ENCODE assay signal across 8 cellular contexts in genomic region chr15:81002004-81002253, GRCh38. TPM values are rescaled to one million over a fixed set of nuclear protein-coding genes. Genes with fewer than 3 reads are reported as not detected.
DNase-seq lines count a peak whose midpoint lies in the region; ATAC-seq and TF ChIP-seq lines count a peak whose summit lies in the region.

No MANE protein-coding gene starts in this region.

- intact Hi-C loops in upper lobe of right lung (cut with DNase I) = no loop called here

- peak overlapping the region; percentile 90 for H3K4me3 ChIP-seq in upper lobe of right lung

- no peaks in the 10 kb centered on the region for H3K27me3 Mint-ChIP-seq in activated T-cell treated with anti-CD3 and anti-CD28 coated beads, Interleukin-2, amount 50 U/mL, for 4 hours (ENCODE audit: low read depth)
- H3K27me3 Mint-ChIP-seq in central memory CD8-positive, alpha-beta T cell = no peaks in the 10 kb centered on the region
- no peaks in the 10 kb centered on the region for H3K27me3 Mint-ChIP-seq in memory B cell

- H3K27me3 ChIP-seq in upper lobe of right lung = no peaks in the 10 kb centered on the region

- H3K9me3 Mint-ChIP-seq in activated T-cell treated with anti-CD3 and anti-CD28 coated beads, Interleukin-2, amount 50 U/mL, for 4 hours = peaks cover 6% of the 10 kb centered on the region
- H3K9me3 Mint-ChIP-seq in central memory CD8-positive, alpha-beta T cell = no peaks in the 10 kb centered on the region
- peaks cover 2% of the 10 kb centered on the region for H3K9me3 Mint-ChIP-seq in memory B cell

- TF ChIP-seq CTCF in upper lobe of right lung (IDR thresholded peaks at IDR 0.05) = no peak

- H3K36me3 Mint-ChIP-seq in activated T-cell treated with anti-CD3 and anti-CD28 coated beads, Interleukin-2, amount 50 U/mL, for 4 hours (ENCODE audit: insufficient read depth) = peaks cover 13% of the 10 kb centered on the region
- H3K36me3 Mint-ChIP-seq in central memory CD8-positive, alpha-beta T cell (ENCODE audit: insufficient read depth) = peaks cover 28% of the 10 kb centered on the region
- H3K36me3 Mint-ChIP-seq in memory B cell = peaks cover 7% of the 10 kb centered on the region

- H3K4me3 Mint-ChIP-seq in activated T-cell treated with anti-CD3 and anti-CD28 coated beads, Interleukin-2, amount 50 U/mL, for 4 hours = peak overlapping the region; percentile 80
- peak overlapping the region; percentile 94 for H3K4me3 Mint-ChIP-seq in central memory CD8-positive, alpha-beta T cell
- peak overlapping the region; percentile 81 for H3K4me3 Mint-ChIP-seq in memory B cell

- no peaks in the 10 kb centered on the region for H3K9me3 ChIP-seq in upper lobe of right lung

- peak overlapping the region; percentile 93 for H3K27ac Mint-ChIP-seq in central memory CD8-positive, alpha-beta T cell (ENCODE audit: low read depth)
- peak overlapping the region; percentile 95 for H3K27ac Mint-ChIP-seq in memory B cell

- peaks cover 38% of the 10 kb centered on the region for H3K4me1 ChIP-seq in upper lobe of right lung

- H3K27ac ChIP-seq in upper lobe of right lung = peak overlapping the region; percentile 98

- no peak for DNase-seq in activated T-cell treated with anti-CD3 and anti-CD28 coated beads, Interleukin-2, amount 50 U/mL, for 4 hours
- DNase-seq in activated T-cell treated with anti-CD3 and anti-CD28 coated beads for 4 hours (no peak), memory B cell (ENCODE audit: low spot score in 2 of 2) (no peak), upper lobe of right lung (no peak), T-helper 9 cell (no peak), CD1c-positive myeloid dendritic cell (ENCODE audit: extremely low spot score) (no peak)
- DNase-seq in central memory CD8-positive, alpha-beta T cell (ENCODE audit: low spot score in 2 of 2) = no peak

- peaks cover 20% of the 10 kb centered on the region for H3K36me3 ChIP-seq in upper lobe of right lung

- peaks cover 50% of the 10 kb centered on the region for H3K4me1 Mint-ChIP-seq in activated T-cell treated with anti-CD3 and anti-CD28 coated beads, Interleukin-2, amount 50 U/mL, for 4 hours (ENCODE audit: low read depth)
- H3K4me1 Mint-ChIP-seq in central memory CD8-positive, alpha-beta T cell = peaks cover 45% of the 10 kb centered on the region
- H3K4me1 Mint-ChIP-seq in memory B cell = peaks cover 33% of the 10 kb centered on the region

- no peak for ATAC-seq in activated T-cell treated with anti-CD3 and anti-CD28 coated beads, Interleukin-2, amount 50 U/mL, for 4 hours
- ATAC-seq in central memory CD8-positive, alpha-beta T cell (replicated peaks; ENCODE audit: extremely low read depth, poor library complexity, severe bottlenecking) = no peak
- ATAC-seq in memory B cell (ENCODE audit: low read depth) = no peak
- no peak for ATAC-seq in upper lobe of right lung
- ATAC-seq in GM21390 (IDR thresholded peaks at IDR 0.05; ENCODE audit: unreplicated experiment) = no peak

RNA-seq across cellular contexts. Expression of gene TLNRD1, which starts 1.2 kb away (rescaled TPM):
- 10 to 100 TPM; 42.6 to 46.5 (median 45.0) TPM for total RNA-seq in activated T-cell treated with anti-CD3 and anti-CD28 coated beads, Interleukin-2, amount 50 U/mL, for 4 hours
- total RNA-seq in upper lobe of right lung = 27.8 TPM

RNA-seq across cellular contexts. Expression of gene MESD, which starts 12.3 kb away (rescaled TPM):
- total RNA-seq in activated T-cell treated with anti-CD3 and anti-CD28 coated beads, Interleukin-2, amount 50 U/mL, for 4 hours = 10 to 100 TPM; 22.2 to 24.0 (median 23.3) TPM
- total RNA-seq in upper lobe of right lung = 26.7 TPM
